ENCODE assay signal across 16 cellular contexts in genomic region chr14:75751291-75751690, GRCh38.
DNase-seq lines count a peak whose midpoint lies in the region; ATAC-seq and TF ChIP-seq lines count a peak whose summit lies in the region.
"Had no signal": no experiment of that assay in that cellular context is flagged by ENCODE, and none has a peak within 500 bp of the region (broad histone marks: within the 10 kb centered on the region; RNA-seq: fewer than 3 reads in every experiment).

No MANE protein-coding gene starts in this region.

- no peaks in the 10 kb centered on the region for H3K79me2 ChIP-seq in GM23248 (ENCODE audit: insufficient read depth)

- H3K27ac Mint-ChIP-seq in CD4-positive, alpha-beta T cell, result no peak overlapping the region

- ATAC-seq in CD4-positive, alpha-beta T cell (ENCODE audit: poor library complexity), result no peak
- ATAC-seq in HG02852 (IDR thresholded peaks at IDR 0.05; ENCODE audit: unreplicated experiment), result no peak
- ATAC-seq: GM12878, HCT116, K562 had no signal

- H4K20me1 ChIP-seq in GM23248 (ENCODE audit: insufficient read depth), result no peaks in the 10 kb centered on the region

- no peak overlapping the region for H3K9ac ChIP-seq in GM23248

- no peak overlapping the region for H3K4me3 Mint-ChIP-seq in CD4-positive, alpha-beta T cell

- 72 to 73% methylated on average over 5 of the region's 5 CpGs for WGBS in GM23248 (ENCODE audit: low coverage in 1 of 2, low lambda C conversion rate in 2 of 2, missing lambda C conversion rate in 2 of 2), 2 experiments
- WGBS in mesodermal cell (ENCODE audit: insufficient coverage in 2 of 2), 2 experiments, result 89 to 92% methylated on average over 2 to 5 of the region's 5 CpGs

- DNase-seq in GM23248, result peak; percentile 56
- DNase-seq in choroid plexus epithelial cell (ENCODE audit: low read depth), result peak; percentile 31
- DNase-seq in NCI-H2029 treated with DMSO at 0.1 percent for 48 hours (lab: John Stamatoyannopoulos, UW), result no peak
- no peak for DNase-seq in COLO829 (ENCODE audit: low spot score)
- DNase-seq in CD4-positive, alpha-beta T cell, result no peak
- DNase-seq: ACHN, DMS 273 treated with DMSO at 0.1 percent for 48 hours, NCI-H1436 treated with DMSO at 0.1 percent for 48 hours, NCI-H2081 treated with DMSO at 0.1 percent for 48 hours, NCI-H69 had no signal

- H3K4me1 Mint-ChIP-seq in CD4-positive, alpha-beta T cell (ENCODE audit: low read depth), result no peaks in the 10 kb centered on the region

- H3K4me3 ChIP-seq in GM23248, result no peak overlapping the region
- H3K4me3 ChIP-seq in choroid plexus epithelial cell (ENCODE audit: low read depth, low read length), result no peak overlapping the region
- no peak overlapping the region for H3K4me3 ChIP-seq in mesodermal cell (ENCODE audit: extremely low read depth, insufficient read depth, low read length, poor library complexity, severe bottlenecking)
- H3K4me3 ChIP-seq: GM12878, K562, SJSA1 had no signal

- no peak for TF ChIP-seq CTCF in choroid plexus epithelial cell (conservative IDR thresholded peaks at IDR 0.05; ENCODE audit: low read depth, low read length)
- no peak for TF ChIP-seq CTCF in CD4-positive, alpha-beta T cell (IDR thresholded peaks at IDR 0.05)

- H3K9me3 ChIP-seq in GM23248 (ENCODE audit: low read depth), result no peaks in the 10 kb centered on the region
- H3K9me3 ChIP-seq in mesodermal cell (ENCODE audit: control insufficient read depth, low read length), result no peaks in the 10 kb centered on the region
- H3K9me3 ChIP-seq in CD4-positive, alpha-beta T cell (ENCODE audit: control insufficient read depth, low read length), result peaks cover 6% of the 10 kb centered on the region
- H3K9me3 ChIP-seq: SJSA1 had no signal

- no peak overlapping the region for H2AFZ ChIP-seq in GM23248

- H3K4me1 ChIP-seq in GM23248 (ENCODE audit: insufficient read depth), result peaks cover 27% of the 10 kb centered on the region
- peaks cover 33% of the 10 kb centered on the region for H3K4me1 ChIP-seq in mesodermal cell (ENCODE audit: control insufficient read depth, insufficient read depth, low read length, poor library complexity, severe bottlenecking)
- H3K4me1 ChIP-seq: SJSA1 had no signal

- intact Hi-C loops in CD4-positive, alpha-beta T cell (cut with DNase I, micrococcal nuclease), result no loop called here

- no peaks in the 10 kb centered on the region for H3K9me2 ChIP-seq in GM23248 (ENCODE audit: insufficient read depth)

- H3K36me3 Mint-ChIP-seq in CD4-positive, alpha-beta T cell (ENCODE audit: low read depth), result peaks cover 78% of the 10 kb centered on the region

- POLR2A ChIA-PET in CD4-positive, alpha-beta T cell (lab: Charles Lee), result no interaction called here

- H3K27ac ChIP-seq in GM23248 (no peak overlapping the region), mesodermal cell (ENCODE audit: low read depth, low read length, severe bottlenecking) (peak overlapping the region; percentile 16)
- H3K27ac ChIP-seq in CD4-positive, alpha-beta T cell (ENCODE audit: low read depth, low read length), result no peak overlapping the region
- H3K27ac ChIP-seq: SJSA1 had no signal

- H3K27me3 ChIP-seq in GM23248 (replicated peaks; ENCODE audit: insufficient read depth), result no peaks in the 10 kb centered on the region
- H3K27me3 ChIP-seq in CD4-positive, alpha-beta T cell (ENCODE audit: control insufficient read depth, insufficient read depth, low read length), result no peaks in the 10 kb centered on the region
- H3K27me3 ChIP-seq: SJSA1 had no signal

- no peaks in the 10 kb centered on the region for H3K27me3 Mint-ChIP-seq in CD4-positive, alpha-beta T cell

- H3F3A ChIP-seq in GM23248 (ENCODE audit: insufficient read depth), result peaks cover 10% of the 10 kb centered on the region

- 0 out of 2 replicates have a peak, but pooled peaks cover 7% of the 10 kb centered on the region for H3K36me3 ChIP-seq in GM23248 (ENCODE audit: low read depth)
- H3K36me3 ChIP-seq in mesodermal cell (ENCODE audit: control insufficient read depth, insufficient read depth, low read length), result peaks cover 32% of the 10 kb centered on the region

- CTCF ChIA-PET in CD4-positive, alpha-beta T cell (lab: Charles Lee), result no interaction called here

- in situ Hi-C loops in GM23248 (cut with MboI), result no loop called here

- peaks cover 5% of the 10 kb centered on the region for H3K9me3 Mint-ChIP-seq in CD4-positive, alpha-beta T cell

- no peak overlapping the region for H3K4me2 ChIP-seq in GM23248 (ENCODE audit: unreplicated experiment)

Comparison
In these comparisons a context has a peak if more than half of its experiments do, and no peak if none do; other contexts are left out.
1. DNase-seq: peak in GM23248 (single experiment) and choroid plexus epithelial cell (single experiment); none in NCI-H2029 treated with DMSO at 0.1 percent for 48 hours (single experiment), COLO829 (single experiment) and CD4-positive, alpha-beta T cell (0 of 10).